In the genomic region with DNA sequence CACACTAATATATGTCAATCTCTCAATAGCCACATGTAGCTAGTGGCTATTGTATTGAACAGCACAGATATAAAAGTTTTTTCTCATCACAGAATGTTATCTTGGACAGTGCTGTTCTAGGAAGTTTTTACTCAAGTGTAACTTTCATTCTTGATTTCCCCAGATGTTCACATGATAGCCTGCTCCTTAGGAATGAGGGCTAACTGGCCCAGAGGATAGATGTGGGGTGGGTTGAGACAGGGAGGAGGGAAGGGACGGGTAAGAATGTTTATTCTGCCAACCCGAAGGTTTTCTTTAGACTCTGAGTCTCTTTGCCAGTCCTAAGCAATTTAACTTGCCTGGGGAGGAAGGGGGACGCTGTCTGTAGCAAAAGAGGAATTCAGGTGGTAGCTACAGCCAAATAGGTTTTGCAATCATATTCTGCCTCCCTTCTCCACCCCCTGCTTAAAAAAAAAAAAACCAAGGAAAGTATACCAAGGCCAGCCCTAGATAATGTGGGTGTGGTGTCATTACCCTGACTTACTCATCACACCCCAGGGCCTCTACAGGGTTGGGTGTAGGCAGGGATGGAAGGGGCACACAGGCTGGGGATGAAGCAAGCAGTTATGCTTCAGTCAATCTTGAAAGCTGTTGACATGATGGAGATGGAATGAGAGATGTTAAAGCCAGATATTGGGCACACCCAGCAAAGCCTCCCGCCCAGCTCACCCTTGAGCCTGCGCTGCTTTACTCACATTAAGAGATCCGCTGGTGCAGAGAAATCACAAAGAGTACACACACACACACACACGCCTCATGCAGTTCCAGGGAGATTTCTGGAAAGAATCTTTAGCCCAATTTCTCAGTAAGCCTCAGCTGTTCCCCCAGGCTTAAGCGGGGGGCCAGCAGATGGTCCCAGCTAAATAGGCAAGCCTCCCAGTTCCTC, we compare ENCODE assay signal across 8 cellular contexts. TPM values are rescaled to one million over a fixed set of nuclear protein-coding genes. Genes with fewer than 3 reads are reported as not detected.
A peak's percentile ranks its signal among the peaks of the same experiment; 100 is the strongest.
DNase-seq lines count a peak whose midpoint lies in the region; ATAC-seq and TF ChIP-seq lines count a peak whose summit lies in the region.

No MANE protein-coding gene starts in this region.

- peaks cover 5 to 6% (median 6%) of the 10 kb centered on the region in 4 donors for H3K4me1 Mint-ChIP-seq in CD4-positive, alpha-beta memory T cell

- no peaks in the 10 kb centered on the region for H3K27me3 ChIP-seq in left lung
- no peaks in the 10 kb centered on the region for H3K27me3 ChIP-seq in CD4-positive, alpha-beta memory T cell (ENCODE audit: insufficient read depth, low read length)

- H3K4me1 ChIP-seq in left lung: peaks cover 41 to 49% of the 10 kb centered on the region in 2 donors
- no peaks in the 10 kb centered on the region for H3K4me1 ChIP-seq in CD4-positive, alpha-beta memory T cell (ENCODE audit: insufficient read depth, low read length)

- H3K27me3 Mint-ChIP-seq in CD4-positive, alpha-beta memory T cell: peaks cover 4 to 12% of the 10 kb centered on the region in 2 donors

- H3K36me3 Mint-ChIP-seq in CD4-positive, alpha-beta memory T cell: no peaks in the 10 kb centered on the region

- peak overlapping the region; percentile 46 to 57 for H3K27ac ChIP-seq in left lung
- no peak overlapping the region for H3K27ac ChIP-seq in CD4-positive, alpha-beta memory T cell (ENCODE audit: low read depth, low read length)

- CTCF ChIA-PET in CD4-positive, alpha-beta memory T cell (lab: Charles Lee; ENCODE audit: partially characterized antibody): interaction anchor here (1.8 kb wide), 1 partner anchor 61 kb away, joined by 4 read pairs; no protein-coding TSS in a partner anchor

- no peaks in the 10 kb centered on the region for H3K36me3 ChIP-seq in left lung
- H3K36me3 ChIP-seq in CD4-positive, alpha-beta memory T cell (ENCODE audit: insufficient read depth, low read length): no peaks in the 10 kb centered on the region

- ATAC-seq in left lung: peak; percentile 84

- DNase-seq in A172 (ENCODE audit: low spot score) (peak; percentile 99), LoVo (ENCODE audit: low spot score) (peak; percentile 88), astrocyte of the spinal cord (ENCODE audit: low read depth, low spot score) (peak; percentile 59), left lung (peak in 1 of 2 donors; percentile 59), GM19240 (ENCODE audit: insufficient read length, low spot score) (no peak), NCI-H526 (lab: John Stamatoyannopoulos, UW) (no peak), mesenteric fat pad (ENCODE audit: low spot score) (no peak)
- no peak for DNase-seq in CD4-positive, alpha-beta memory T cell

- H3K27ac Mint-ChIP-seq in CD4-positive, alpha-beta memory T cell: peak overlapping the region in 1 of 7 donors; percentile 41

- intact Hi-C loops in left lung (cut with DNase I): no loop called here
- intact Hi-C loops in CD4-positive, alpha-beta memory T cell (cut with micrococcal nuclease): no loop called here

- H3K4me3 ChIP-seq in astrocyte of the spinal cord (ENCODE audit: low read depth, low read length) (no peak overlapping the region), left lung (no peak overlapping the region)
- no peak overlapping the region for H3K4me3 ChIP-seq in CD4-positive, alpha-beta memory T cell (ENCODE audit: low read length in 2 of 2)

- H3K9me3 ChIP-seq in left lung: no peaks in the 10 kb centered on the region
- H3K9me3 ChIP-seq in CD4-positive, alpha-beta memory T cell (ENCODE audit: control insufficient read depth in 1 of 2, low read length in 2 of 2): no peaks in the 10 kb centered on the region

- no peak overlapping the region for H3K4me3 Mint-ChIP-seq in CD4-positive, alpha-beta memory T cell

- H3K9me3 Mint-ChIP-seq in CD4-positive, alpha-beta memory T cell: no peaks in the 10 kb centered on the region

- POLR2A ChIA-PET in CD4-positive, alpha-beta memory T cell (lab: Charles Lee; ENCODE audit: partially characterized antibody): no interaction called here

- in situ Hi-C loops in astrocyte of the spinal cord (cut with HindIII; ENCODE audit: low sequenced_read_pairs): no loop called here

- TF ChIP-seq CTCF in astrocyte of the spinal cord (IDR thresholded peaks at IDR 0.05; ENCODE audit: low read depth, low read length) (no peak), left lung (IDR thresholded peaks at IDR 0.05) (no peak)

RNA-seq across cellular contexts. Expression of gene PLXNA2, which starts 59.9 kb away (rescaled TPM):
- total RNA-seq in A172 (2014; rRNA removed; shearing (Covaris generic)): 6.8 and 15.8 TPM in 2 replicates
- 10 to 100 TPM; 73.5 to 92.8 TPM for total RNA-seq in left lung
- total RNA-seq in CD4-positive, alpha-beta memory T cell: 1 to 10 TPM; 3.5 to 4.0 TPM
- under 1 TPM; 0.10 to 0.11 TPM for polyA plus RNA-seq in CD4-positive, alpha-beta memory T cell
- 49.0 TPM for total RNA-seq in mesenteric fat pad

Comparison
In these comparisons a context has a peak if more than half of its experiments do, and no peak if none do; other contexts are left out.
1. DNase-seq: peak in A172 (single experiment), LoVo (single experiment) and astrocyte of the spinal cord (single experiment); none in GM19240 (single experiment), NCI-H526 (0 of 2), CD4-positive, alpha-beta memory T cell (0 of 5) and mesenteric fat pad (single experiment).